ENCODE assay signal across 26 cellular contexts in the genomic region with DNA sequence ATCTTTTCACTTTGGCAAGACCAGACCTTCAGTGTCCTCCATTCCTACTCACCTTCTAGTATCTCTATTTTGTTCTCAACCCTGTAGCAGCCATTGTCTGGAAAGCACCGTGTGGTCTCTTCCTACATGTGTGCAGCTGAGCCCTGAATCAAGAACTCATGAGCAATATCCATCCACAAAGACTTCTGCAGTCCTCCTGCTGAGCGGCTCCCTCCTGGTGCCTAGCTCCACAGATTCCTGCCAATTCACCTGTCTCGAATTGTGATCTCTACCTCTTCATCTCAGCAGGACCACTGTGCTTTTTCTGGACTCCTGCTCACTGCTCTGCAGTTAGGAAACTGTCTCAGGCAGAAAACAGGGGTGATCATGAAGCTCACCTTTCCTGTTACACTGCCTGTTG.
"Had no signal": no experiment of that assay in that cellular context is flagged by ENCODE, and none has a peak within 500 bp of the region (broad histone marks: within the 10 kb centered on the region; RNA-seq: fewer than 3 reads in every experiment).

No MANE protein-coding gene starts in this region.

- DNase-seq: activated CD4-positive, alpha-beta memory T cell treated with anti-CD3 and anti-CD28 coated beads, Interleukin-2, amount 10 ng/mL, durations not matched to agents 7 days and 5 days; activated CD4-positive, alpha-beta T cell treated with anti-CD3 and anti-CD28 coated beads for 36 hours; activated CD4-positive, alpha-beta T cell treated with anti-CD3 and anti-CD28 coated beads, Interleukin-2, amount 50 U/mL, for 1 hour; activated gamma-delta T cell; activated naive CD4-positive, alpha-beta T cell treated with anti-CD3 and anti-CD28 coated beads for 36 hours; activated T-cell treated with anti-CD3 and anti-CD28 coated beads for 4 hours; activated T-cell treated with anti-CD3 and anti-CD28 coated beads, Interleukin-2, amount 50 U/mL, for 48 hours; brain microvascular endothelial cell; cerebellar nuclear complex; KG1; NCI-H1048; NCI-H1436 treated with DMSO at 0.1 percent for 48 hours; NCI-H1930; NCI-H2171 treated with DMSO at 0.1 percent for 48 hours; NCI-H226; NCI-H510A treated with DMSO at 0.1 percent for 48 hours; NCI-H774; NK-92 treated with Interleukin-12 subunit alpha and Interleukin-12 subunit beta, amount 100 ng/mL, for 24 hours; OCI-M1; Right ventricle myocardium superior; SJCRH30; SK-N-SH; T-helper 1 cell; WERI-Rb-1 had no signal

- ATAC-seq: activated CD4-positive, alpha-beta T cell treated with anti-CD3 and anti-CD28 coated beads for 36 hours; activated T-helper 17 cell treated with anti-CD3 and anti-CD28 coated beads, Interleukin-2, amount 50 U/mL, for 72 hours; Panc1 had no signal
